ENCODE assay signal across 10 cellular contexts in the genomic region with DNA sequence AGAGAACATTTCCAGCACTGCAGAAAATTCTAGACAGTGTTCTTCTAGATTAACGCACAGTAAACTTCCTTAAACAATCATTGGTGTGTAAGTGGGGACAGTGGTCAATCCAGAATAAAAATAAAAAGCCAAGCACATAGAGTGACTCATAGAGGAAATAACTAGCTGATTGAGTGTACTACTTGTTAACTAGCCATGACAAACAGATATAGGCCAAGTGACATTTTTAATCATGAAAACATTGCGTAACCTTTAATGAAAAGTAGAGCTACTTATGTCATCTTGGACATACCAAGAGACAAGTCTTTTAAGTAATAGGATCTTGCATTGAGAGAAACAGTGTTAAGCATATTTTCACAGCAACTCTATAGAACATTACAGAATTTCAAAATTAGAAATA.
A peak's percentile ranks its signal among the peaks of the same experiment; 100 is the strongest.
DNase-seq lines count a peak whose midpoint lies in the region; ATAC-seq and TF ChIP-seq lines count a peak whose summit lies in the region.
"Had no signal": no experiment of that assay in that cellular context is flagged by ENCODE, and none has a peak within 500 bp of the region (broad histone marks: within the 10 kb centered on the region; RNA-seq: fewer than 3 reads in every experiment).

No MANE protein-coding gene starts in this region.

- no peak overlapping the region for H3K4me2 ChIP-seq in mammary epithelial cell (ENCODE audit: insufficient read depth, low read depth, low read length)

- H3K4me3 ChIP-seq in mammary epithelial cell (replicated peaks in 1 of 3; ENCODE audit: insufficient read depth in 1 of 3, low read depth in 2 of 3, low read length in 3 of 3) (no peak overlapping the region), left lung (no peak overlapping the region)

- H3K27me3 ChIP-seq in mammary epithelial cell (ENCODE audit: insufficient read depth, low read length) (no peaks in the 10 kb centered on the region), left lung (no peaks in the 10 kb centered on the region)

- H3K36me3 ChIP-seq in mammary epithelial cell (ENCODE audit: insufficient read depth, low read length) (no peaks in the 10 kb centered on the region), left lung (no peaks in the 10 kb centered on the region)

- H3K4me1 Mint-ChIP-seq in activated T-helper 1 cell treated with anti-CD3 and anti-CD28 coated beads, Interleukin-12 subunit alpha, Interleukin-12 subunit beta, Interleukin-2, Interleukin-4 antibody, amounts not matched to agents 30 ng/mL and 10 ng/mL and 1 ng/mL, durations not matched to agents 14 hours and 24 hours and 36 hours (ENCODE audit: low read depth), result no peaks in the 10 kb centered on the region

- no peaks in the 10 kb centered on the region for H3K27me3 Mint-ChIP-seq in activated T-helper 1 cell treated with anti-CD3 and anti-CD28 coated beads, Interleukin-12 subunit alpha, Interleukin-12 subunit beta, Interleukin-2, Interleukin-4 antibody, amounts not matched to agents 30 ng/mL and 10 ng/mL and 1 ng/mL, durations not matched to agents 14 hours and 24 hours and 36 hours (ENCODE audit: insufficient read depth)

- CTCF ChIA-PET in mammary epithelial cell (lab: Charles Lee; ENCODE audit: low non-redundant PET), result no interaction called here

- H3K9me3 ChIP-seq in mammary epithelial cell (replicated peaks; ENCODE audit: insufficient read depth, low read length) (no peaks in the 10 kb centered on the region), left lung (no peaks in the 10 kb centered on the region)

- TF ChIP-seq CTCF in mammary epithelial cell (conservative IDR thresholded peaks at IDR 0.05 in 1 of 2, IDR thresholded peaks at IDR 0.05 in 1 of 2; ENCODE audit: extremely low read depth in 1 of 2, insufficient read depth in 1 of 2, low read depth in 1 of 2, low read length in 2 of 2) (no peak), left lung (IDR thresholded peaks at IDR 0.05) (no peak)

- intact Hi-C loops in mammary epithelial cell (cut with micrococcal nuclease), result no loop called here
- intact Hi-C loops in left lung (cut with DNase I), result no loop called here
- intact Hi-C loops in activated T-helper 1 cell treated with anti-CD3 and anti-CD28 coated beads, Interleukin-12 subunit alpha, Interleukin-12 subunit beta, Interleukin-2, Interleukin-4 antibody, amounts not matched to agents 30 ng/mL and 10 ng/mL and 1 ng/mL, durations not matched to agents 14 hours and 24 hours and 36 hours (cut with micrococcal nuclease), result no loop called here

- H3K27ac Mint-ChIP-seq in activated T-helper 1 cell treated with anti-CD3 and anti-CD28 coated beads, Interleukin-12 subunit alpha, Interleukin-12 subunit beta, Interleukin-2, Interleukin-4 antibody, amounts not matched to agents 30 ng/mL and 10 ng/mL and 1 ng/mL, durations not matched to agents 14 hours and 24 hours and 36 hours, result no peak overlapping the region

- H3K79me2 ChIP-seq in mammary epithelial cell (ENCODE audit: insufficient read depth, low read length), result no peaks in the 10 kb centered on the region

- no TSS peak for BruUV-seq in mammary epithelial cell (replicated peaks; lab: Mats Ljungman, UMichigan)

- no peak overlapping the region for H2AFZ ChIP-seq in mammary epithelial cell (ENCODE audit: low read depth, low read length)

- dilution Hi-C loops in mammary epithelial cell (cut with HindIII; ENCODE audit: low sequenced_read_pairs), result no loop called here

- DNase-seq in CD1c-positive myeloid dendritic cell (ENCODE audit: extremely low spot score) (peak; percentile 3), LHCN-M2 (ENCODE audit: low read depth) (peak; percentile 67), mammary epithelial cell (peak; percentile 74), left lung (no peak), GOT3 (lab: John Stamatoyannopoulos, UW) (no peak)
- no peak for DNase-seq in activated T-helper 1 cell treated with anti-CD3 and anti-CD28 coated beads, Interleukin-12 subunit alpha, Interleukin-12 subunit beta, Interleukin-2, Interleukin-4 antibody, amounts not matched to agents 30 ng/mL and 10 ng/mL and 1 ng/mL, durations not matched to agents 14 hours and 24 hours and 36 hours (ENCODE audit: low spot score)
- DNase-seq: Calu3, NCI-H1092 had no signal

- in situ Hi-C loops in mammary epithelial cell (cut with MboI; ENCODE audit: low sequenced_read_pairs in 2 of 2), result no loop called here

- 83% methylated on average over 2 of the region's 2 CpGs for WGBS in mammary epithelial cell (ENCODE audit: low coverage, missing lambda C conversion rate)

- H3K36me3 Mint-ChIP-seq in activated T-helper 1 cell treated with anti-CD3 and anti-CD28 coated beads, Interleukin-12 subunit alpha, Interleukin-12 subunit beta, Interleukin-2, Interleukin-4 antibody, amounts not matched to agents 30 ng/mL and 10 ng/mL and 1 ng/mL, durations not matched to agents 14 hours and 24 hours and 36 hours (ENCODE audit: low read depth), result peaks cover 6% of the 10 kb centered on the region

- ATAC-seq in left lung, result peak; percentile 88
- ATAC-seq in HG02798 (IDR thresholded peaks at IDR 0.05; ENCODE audit: poor library complexity, unreplicated experiment), result no peak
- ATAC-seq in HG03095 (IDR thresholded peaks at IDR 0.05; ENCODE audit: unreplicated experiment), result no peak

- no peaks in the 10 kb centered on the region for H4K20me1 ChIP-seq in mammary epithelial cell (ENCODE audit: insufficient read depth, low read length)

- no peak overlapping the region for H3K27ac ChIP-seq in mammary epithelial cell (ENCODE audit: insufficient read depth, low read depth, low read length)
- no peak overlapping the region for H3K27ac ChIP-seq in left lung

- no peak overlapping the region for H3K9ac ChIP-seq in mammary epithelial cell (ENCODE audit: insufficient read depth, low read length)

- peaks cover 10% of the 10 kb centered on the region for H3K4me1 ChIP-seq in mammary epithelial cell (ENCODE audit: insufficient read depth, low read length)
- no peaks in the 10 kb centered on the region for H3K4me1 ChIP-seq in left lung

- no peak overlapping the region for H3K4me3 Mint-ChIP-seq in activated T-helper 1 cell treated with anti-CD3 and anti-CD28 coated beads, Interleukin-12 subunit alpha, Interleukin-12 subunit beta, Interleukin-2, Interleukin-4 antibody, amounts not matched to agents 30 ng/mL and 10 ng/mL and 1 ng/mL, durations not matched to agents 14 hours and 24 hours and 36 hours

- no peaks in the 10 kb centered on the region for H3K9me3 Mint-ChIP-seq in activated T-helper 1 cell treated with anti-CD3 and anti-CD28 coated beads, Interleukin-12 subunit alpha, Interleukin-12 subunit beta, Interleukin-2, Interleukin-4 antibody, amounts not matched to agents 30 ng/mL and 10 ng/mL and 1 ng/mL, durations not matched to agents 14 hours and 24 hours and 36 hours

Comparison
In these comparisons a context has a peak if more than half of its experiments do, and no peak if none do; other contexts are left out.
1. DNase-seq: peak in CD1c-positive myeloid dendritic cell (single experiment), LHCN-M2 (single experiment) and mammary epithelial cell (single experiment); none in left lung (0 of 2), GOT3 (single experiment) and activated T-helper 1 cell treated with anti-CD3 and anti-CD28 coated beads, Interleukin-12 subunit alpha, Interleukin-12 subunit beta, Interleukin-2, Interleukin-4 antibody, amounts not matched to agents 30 ng/mL and 10 ng/mL and 1 ng/mL, durations not matched to agents 14 hours and 24 hours and 36 hours (single experiment).